ENCODE assay signal across 1 cellular context in genomic region chr1:121183867-121184266, GRCh38.
TF ChIP-seq lines count a peak whose summit lies in the region.

No MANE protein-coding gene starts in this region.

TF ChIP-seq in K562, 482 proteins besides CTCF, POLR2A, EP300 and RAD21:
- peak; percentile 53 for TF ChIP-seq POLR2G (IDR thresholded peaks at IDR 0.05; ENCODE audit: low read depth, low read length)
- peak; percentile 76 for TF ChIP-seq SAP30 (IDR thresholded peaks at IDR 0.05; ENCODE audit: borderline replicate concordance, insufficient read depth, low read depth, low read length, poor library complexity, severe bottlenecking)
- peak; percentile 50; the same call in 1 of the 2 replicates for TF ChIP-seq RBFOX2 (IDR thresholded peaks at IDR 0.05; ENCODE audit: low read depth, low read length)
TF ChIP-seq in K562: peak in this region for 3; not testable (repeated sequence) for 479.
